8 cellular contexts compared by ENCODE assay signal in the genomic region with DNA sequence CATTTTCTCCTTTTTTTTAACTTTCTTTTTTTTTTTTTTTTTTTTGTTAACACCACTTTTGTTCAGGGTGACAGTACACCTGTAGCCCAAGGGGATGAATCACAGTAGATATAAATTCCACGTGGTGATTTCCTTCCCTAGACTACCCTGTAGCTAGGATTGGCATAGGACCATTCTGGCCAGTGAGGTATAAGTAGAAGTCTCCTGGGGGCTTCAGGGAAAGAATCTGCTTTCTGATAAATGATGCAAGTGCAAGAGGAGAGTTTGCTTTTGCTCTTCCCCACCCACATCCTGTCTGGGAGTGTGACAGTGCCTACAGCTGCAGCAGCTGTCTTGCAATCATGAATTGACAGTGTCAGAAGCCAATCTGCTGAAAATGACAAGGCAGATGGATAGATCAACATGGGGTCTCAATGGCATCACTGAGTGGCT.
DNase-seq lines count a peak whose midpoint lies in the region; ATAC-seq, FAIRE-seq and TF ChIP-seq lines count a peak whose summit lies in the region.

No MANE protein-coding gene starts in this region.

- intact Hi-C loops in endothelial cell of umbilical vein (cut with micrococcal nuclease): no loop called here
- intact Hi-C loops in upper lobe of right lung (cut with DNase I): no loop called here
- intact Hi-C loops in mammary epithelial cell (cut with micrococcal nuclease): no loop called here

- H3K4me1 ChIP-seq in endothelial cell of umbilical vein (ENCODE audit: control insufficient read depth, extremely low read depth, insufficient read depth, low read length) (no peaks in the 10 kb centered on the region), upper lobe of right lung (peaks cover 2% of the 10 kb centered on the region), mammary epithelial cell (ENCODE audit: insufficient read depth, low read length) (peaks cover 6% of the 10 kb centered on the region)

- dilution Hi-C loops in endothelial cell of umbilical vein (cut with MboI; ENCODE audit: extremely low pct_ligation_motif_present, low sequenced_read_pairs): no loop called here
- dilution Hi-C loops in mammary epithelial cell (cut with HindIII; ENCODE audit: low sequenced_read_pairs): no loop called here

- DNase-seq in CMK (ENCODE audit: low read depth) (peak; percentile 33), T-helper 17 cell (no peak), endothelial cell of umbilical vein (ENCODE audit: low read depth, low spot score) (no peak), upper lobe of right lung (no peak), frontal cortex (ENCODE audit: low spot score in 2 of 2) (no peak), mammary epithelial cell (no peak)

- H3K27me3 ChIP-seq in endothelial cell of umbilical vein (ENCODE audit: control insufficient read depth in 2 of 2, insufficient read depth in 2 of 2, low read length in 2 of 2) (peaks cover 0 to 2% of the 10 kb centered on the region in 2 experiments), upper lobe of right lung (no peaks in the 10 kb centered on the region), mammary epithelial cell (ENCODE audit: insufficient read depth, low read length) (no peaks in the 10 kb centered on the region)

- H3K9me3 ChIP-seq in T-helper 17 cell (ENCODE audit: control insufficient read depth, low read length, poor library complexity, severe bottlenecking): no peaks in the 10 kb centered on the region
- H3K9me3 ChIP-seq in endothelial cell of umbilical vein (replicated peaks; ENCODE audit: control insufficient read depth, insufficient read depth, low read length): no peaks in the 10 kb centered on the region
- H3K9me3 ChIP-seq in upper lobe of right lung: no peaks in the 10 kb centered on the region
- H3K9me3 ChIP-seq in mammary epithelial cell (replicated peaks; ENCODE audit: insufficient read depth, low read length): no peaks in the 10 kb centered on the region

- H3K27me3 Mint-ChIP-seq in T-helper 17 cell: no peaks in the 10 kb centered on the region

- H2AFZ ChIP-seq in endothelial cell of umbilical vein (ENCODE audit: low read depth, low read length): no peak overlapping the region
- no peak overlapping the region for H2AFZ ChIP-seq in mammary epithelial cell (ENCODE audit: low read depth, low read length)

- H3K36me3 ChIP-seq in endothelial cell of umbilical vein (ENCODE audit: control insufficient read depth in 2 of 2, extremely low read depth in 1 of 2, insufficient read depth in 2 of 2, low read length in 2 of 2): no peaks in the 10 kb centered on the region
- no peaks in the 10 kb centered on the region for H3K36me3 ChIP-seq in upper lobe of right lung
- no peaks in the 10 kb centered on the region for H3K36me3 ChIP-seq in mammary epithelial cell (ENCODE audit: insufficient read depth, low read length)

- H3K4me3 ChIP-seq in endothelial cell of umbilical vein (replicated peaks in 1 of 3; ENCODE audit: insufficient read depth in 1 of 3, low read depth in 1 of 3, low read length in 3 of 3) (no peak overlapping the region), upper lobe of right lung (no peak overlapping the region), mammary epithelial cell (replicated peaks in 1 of 3; ENCODE audit: insufficient read depth in 1 of 3, low read depth in 2 of 3, low read length in 3 of 3) (no peak overlapping the region)

- H3K36me3 Mint-ChIP-seq in T-helper 17 cell (ENCODE audit: low read depth): peaks cover 5% of the 10 kb centered on the region

- H4K20me1 ChIP-seq in endothelial cell of umbilical vein (replicated peaks; ENCODE audit: control insufficient read depth, extremely low read depth, insufficient read depth, low read length) (no peaks in the 10 kb centered on the region), mammary epithelial cell (ENCODE audit: insufficient read depth, low read length) (no peaks in the 10 kb centered on the region)

- FAIRE-seq in endothelial cell of umbilical vein (lab: Jason Lieb, UNC): peak; percentile 57
- FAIRE-seq in frontal cortex (lab: Jason Lieb, UNC): no peak

- no peaks in the 10 kb centered on the region for H3K9me1 ChIP-seq in endothelial cell of umbilical vein (replicated peaks; ENCODE audit: control insufficient read depth, extremely low read depth, insufficient read depth, low read length)

- WGBS in mammary epithelial cell (ENCODE audit: low coverage, missing lambda C conversion rate): 0% methylated on average over 1 of the region's 1 CpG

- H3K4me1 Mint-ChIP-seq in T-helper 17 cell: peaks cover 2% of the 10 kb centered on the region

- H3K9ac ChIP-seq in endothelial cell of umbilical vein (replicated peaks; ENCODE audit: extremely low read depth, insufficient read depth, low read length): no peak overlapping the region
- H3K9ac ChIP-seq in mammary epithelial cell (ENCODE audit: insufficient read depth, low read length): no peak overlapping the region

- no peaks in the 10 kb centered on the region for H3K79me2 ChIP-seq in endothelial cell of umbilical vein (ENCODE audit: control insufficient read depth, insufficient read depth, low read length)
- no peaks in the 10 kb centered on the region for H3K79me2 ChIP-seq in mammary epithelial cell (ENCODE audit: insufficient read depth, low read length)

- CTCF ChIA-PET in endothelial cell of umbilical vein (lab: Charles Lee) (interaction anchor here (0.7 to 1.8 kb wide), 6 partner anchors 8 to 170 kb away, joined by 3 to 5 read pairs (median 4); no protein-coding TSS in a partner anchor), mammary epithelial cell (lab: Charles Lee; ENCODE audit: low non-redundant PET) (no interaction called here)

- peak; percentile 89 for ATAC-seq in GM19395 (IDR thresholded peaks at IDR 0.05; ENCODE audit: unreplicated experiment)
- peak; percentile 84 for ATAC-seq in HG03439 (IDR thresholded peaks at IDR 0.05; ENCODE audit: unreplicated experiment)
- ATAC-seq in T-helper 17 cell: peak; percentile 76
- ATAC-seq in upper lobe of right lung: peak; percentile 66

- POLR2A ChIA-PET in endothelial cell of umbilical vein (lab: Charles Lee): no interaction called here

- TF ChIP-seq POLR2A in endothelial cell of umbilical vein (IDR thresholded peaks at IDR 0.05; ENCODE audit: low read depth, low read length): no peak

- H3K4me2 ChIP-seq in endothelial cell of umbilical vein (ENCODE audit: insufficient read depth, low read length) (no peak overlapping the region), mammary epithelial cell (ENCODE audit: insufficient read depth, low read depth, low read length) (no peak overlapping the region)

- TF ChIP-seq CTCF in endothelial cell of umbilical vein (IDR thresholded peaks at IDR 0.05; ENCODE audit: extremely low read depth in 1 of 2, insufficient read depth in 1 of 2, low read depth in 1 of 2, low read length in 2 of 2) (no peak), upper lobe of right lung (IDR thresholded peaks at IDR 0.05) (no peak), mammary epithelial cell (conservative IDR thresholded peaks at IDR 0.05 in 1 of 2, IDR thresholded peaks at IDR 0.05 in 1 of 2; ENCODE audit: extremely low read depth in 1 of 2, insufficient read depth in 1 of 2, low read depth in 1 of 2, low read length in 2 of 2) (no peak)

- H3K4me3 Mint-ChIP-seq in T-helper 17 cell: peak overlapping the region; percentile 3

- in situ Hi-C loops in mammary epithelial cell (cut with MboI; ENCODE audit: low sequenced_read_pairs in 2 of 2): no loop called here

- no TSS peak for BruUV-seq in endothelial cell of umbilical vein (replicated peaks; lab: Mats Ljungman, UMichigan)
- BruUV-seq in mammary epithelial cell (replicated peaks; lab: Mats Ljungman, UMichigan): no TSS peak

- H3K27ac Mint-ChIP-seq in T-helper 17 cell: no peak overlapping the region

- H3K27ac ChIP-seq in endothelial cell of umbilical vein (ENCODE audit: insufficient read depth, low read depth, low read length) (no peak overlapping the region), upper lobe of right lung (no peak overlapping the region), mammary epithelial cell (ENCODE audit: insufficient read depth, low read depth, low read length) (no peak overlapping the region)

TF ChIP-seq in endothelial cell of umbilical vein, 7 proteins besides CTCF, POLR2A, EP300 and RAD21:
- TF ChIP-seq JUN (IDR thresholded peaks at IDR 0.05; ENCODE audit: borderline replicate concordance, insufficient read depth, insufficient read length, low read depth) (no peak), POLR2AphosphoS5 (IDR thresholded peaks at IDR 0.05; ENCODE audit: insufficient read depth, low read depth, low read length) (no peak), MYC (IDR thresholded peaks at IDR 0.05; ENCODE audit: low read depth, low read length) (no peak), MAX (IDR thresholded peaks at IDR 0.05; ENCODE audit: insufficient read depth, insufficient read length) (no peak)
TF ChIP-seq in endothelial cell of umbilical vein: peak in this region for 0.
